In the genomic region with DNA sequence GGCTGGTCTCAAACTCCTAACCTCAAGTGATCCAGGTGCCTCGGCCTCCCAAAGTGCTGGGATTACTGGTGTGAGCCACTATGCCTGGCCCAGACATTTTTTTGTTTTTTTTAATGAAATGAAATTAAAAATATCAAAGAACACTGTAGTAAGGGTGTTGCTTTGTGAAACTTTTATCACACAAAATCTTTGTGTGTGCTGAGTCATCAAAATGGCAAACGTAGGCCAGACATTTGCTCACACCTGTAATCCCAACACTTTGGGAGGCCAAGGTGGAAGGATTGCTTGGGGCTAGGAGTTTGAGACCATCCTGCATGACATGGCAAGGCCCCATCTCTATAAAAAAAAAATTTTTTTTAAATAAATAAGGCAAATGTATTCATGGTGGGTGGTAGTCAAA, we compare ENCODE assay signal across 25 cellular contexts. TPM values are rescaled to one million over a fixed set of nuclear protein-coding genes. Genes with fewer than 3 reads are reported as not detected.
DNase-seq lines count a peak whose midpoint lies in the region; ATAC-seq and TF ChIP-seq lines count a peak whose summit lies in the region.
"Had no signal": no experiment of that assay in that cellular context is flagged by ENCODE, and none has a peak within 500 bp of the region (broad histone marks: within the 10 kb centered on the region; RNA-seq: fewer than 3 reads in every experiment).

No MANE protein-coding gene starts in this region.

- intact Hi-C loops in natural killer cell (cut with micrococcal nuclease) (no loop called here), esophagus squamous epithelium (cut with DNase I) (no loop called here)

- peaks cover 11 to 98% (median 23%) of the 10 kb centered on the region in 3 donors for H3K36me3 ChIP-seq in esophagus squamous epithelium

- H3K4me1 ChIP-seq in esophagus squamous epithelium, result peaks cover 17 to 93% (median 38%) of the 10 kb centered on the region in 3 donors
- H3K4me1 ChIP-seq: upper lobe of right lung had no signal

- ATAC-seq in natural killer cell, result no peak
- no peak for ATAC-seq in natural killer cell treated with Interleukin-12 subunit alpha and Interleukin-12 subunit beta and Interleukin-15 and Interleukin-18, amount 100 ng/mL, for 72 hours
- no peak for ATAC-seq in HG03196 (IDR thresholded peaks at IDR 0.05; ENCODE audit: unreplicated experiment)
- ATAC-seq: activated T-cell treated with anti-CD3 and anti-CD28 coated beads, Interleukin-2, amount 50 U/mL, for 72 hours; upper lobe of right lung had no signal

- DNase-seq in natural killer cell (no peak), esophagus squamous epithelium (lab: John Stamatoyannopoulos, UW) (no peak), UCSD-AML1 (lab: John Stamatoyannopoulos, UW; ENCODE audit: unreplicated experiment) (no peak), pons (ENCODE audit: low spot score) (no peak)
- no peak for DNase-seq in natural killer cell treated with Interleukin-12 subunit alpha and Interleukin-12 subunit beta and Interleukin-15 and Interleukin-18, amount 100 ng/mL, for 72 hours (ENCODE audit: low spot score)
- DNase-seq: ACHN; activated CD4-positive, alpha-beta T cell treated with anti-CD3 and anti-CD28 coated beads for 4 hours; activated naive CD8-positive, alpha-beta T cell treated with anti-CD3 and anti-CD28 coated beads, Interleukin-2, amount 10 ng/mL, durations not matched to agents 7 days and 5 days; activated T-cell treated with anti-CD3 and anti-CD28 coated beads, Interleukin-2, amount 50 U/mL, for 72 hours; Calu3; GM23248; kidney; NCI-H1694; NCI-H2171 treated with DMSO at 0.1 percent for 48 hours; NCI-H526 treated with DMSO at 0.1 percent for 48 hours; stimulated activated CD4-positive, alpha-beta T cell treated with anti-CD3 and anti-CD28 coated beads, Interleukin-12 subunit alpha, Interleukin-12 subunit beta, amount 100 ng/mL, for 4 hours; upper lobe of right lung had no signal

- H3K36me3 Mint-ChIP-seq in natural killer cell, result peaks cover 7% of the 10 kb centered on the region
- peaks cover 4% of the 10 kb centered on the region for H3K36me3 Mint-ChIP-seq in natural killer cell treated with Interleukin-12 subunit alpha and Interleukin-12 subunit beta and Interleukin-15 and Interleukin-18, amount 100 ng/mL, for 72 hours
- H3K36me3 Mint-ChIP-seq: brain had no signal

- no peak for TF ChIP-seq POLR2A in esophagus squamous epithelium (IDR thresholded peaks at IDR 0.05)

- peak overlapping the region; percentile 58 to 81 for H3K27ac Mint-ChIP-seq in natural killer cell
- H3K27ac Mint-ChIP-seq in natural killer cell treated with Interleukin-12 subunit alpha and Interleukin-12 subunit beta and Interleukin-15 and Interleukin-18, amount 100 ng/mL, for 72 hours, result peak overlapping the region in 1 of 2 donors; percentile 65

- no peaks in the 10 kb centered on the region for H3K27me3 Mint-ChIP-seq in natural killer cell (ENCODE audit: low read depth in 2 of 2)
- no peaks in the 10 kb centered on the region for H3K27me3 Mint-ChIP-seq in natural killer cell treated with Interleukin-12 subunit alpha and Interleukin-12 subunit beta and Interleukin-15 and Interleukin-18, amount 100 ng/mL, for 72 hours
- H3K27me3 Mint-ChIP-seq: activated naive CD8-positive, alpha-beta T cell treated with anti-CD3 and anti-CD28 coated beads, Interleukin-2, amount 10 ng/mL, durations not matched to agents 7 days and 5 days; brain had no signal

- H3K4me1 Mint-ChIP-seq in natural killer cell, result peaks cover 28 to 58% of the 10 kb centered on the region in 2 donors
- peaks cover 7 to 32% of the 10 kb centered on the region in 2 donors for H3K4me1 Mint-ChIP-seq in natural killer cell treated with Interleukin-12 subunit alpha and Interleukin-12 subunit beta and Interleukin-15 and Interleukin-18, amount 100 ng/mL, for 72 hours (ENCODE audit: low read depth in 2 of 2)

- H3K27me3 ChIP-seq in esophagus squamous epithelium, result no peaks in the 10 kb centered on the region
- H3K27me3 ChIP-seq: BLaER1 treated with 17β-estradiol and CSF1 and Interleukin-3, amounts not matched to agents 10 nM and 100 nM; upper lobe of right lung had no signal

- H3K27ac ChIP-seq in esophagus squamous epithelium, result peak overlapping the region in 3 of 4 donors; percentile 67 to 81 (median 68)
- H3K27ac ChIP-seq: GM23248, upper lobe of right lung had no signal

- H3K4me3 Mint-ChIP-seq in natural killer cell, result no peak overlapping the region
- no peak overlapping the region for H3K4me3 Mint-ChIP-seq in natural killer cell treated with Interleukin-12 subunit alpha and Interleukin-12 subunit beta and Interleukin-15 and Interleukin-18, amount 100 ng/mL, for 72 hours
- H3K4me3 Mint-ChIP-seq: activated naive CD8-positive, alpha-beta T cell treated with anti-CD3 and anti-CD28 coated beads, Interleukin-2, amount 10 ng/mL, durations not matched to agents 7 days and 5 days; activated T-cell treated with anti-CD3 and anti-CD28 coated beads, Interleukin-2, amount 50 U/mL, for 72 hours; T-helper 1 cell treated with Interleukin-12 subunit alpha and Interleukin-12 subunit beta and Interleukin-4 antibody, amounts not matched to agents 30 μg/mL and 1 μg/mL, for 36 hours had no signal

- H3K9me3 ChIP-seq in esophagus squamous epithelium, result no peaks in the 10 kb centered on the region
- H3K9me3 ChIP-seq: BLaER1 treated with 17β-estradiol and CSF1 and Interleukin-3, amounts not matched to agents 10 nM and 100 nM; upper lobe of right lung had no signal

- 52 to 53% methylated on average over 2 of the region's 2 CpGs for WGBS in esophagus squamous epithelium, 2 donors

- no peak overlapping the region for H3K4me3 ChIP-seq in esophagus squamous epithelium
- H3K4me3 ChIP-seq: BLaER1 treated with 17β-estradiol and CSF1 and Interleukin-3, amounts not matched to agents 10 nM and 100 nM; coronary artery; GM23248; upper lobe of right lung had no signal

- H3K9me3 Mint-ChIP-seq in natural killer cell, result no peaks in the 10 kb centered on the region
- no peaks in the 10 kb centered on the region for H3K9me3 Mint-ChIP-seq in natural killer cell treated with Interleukin-12 subunit alpha and Interleukin-12 subunit beta and Interleukin-15 and Interleukin-18, amount 100 ng/mL, for 72 hours
- H3K9me3 Mint-ChIP-seq: activated naive CD8-positive, alpha-beta T cell treated with anti-CD3 and anti-CD28 coated beads, Interleukin-2, amount 10 ng/mL, durations not matched to agents 7 days and 5 days; activated T-cell treated with anti-CD3 and anti-CD28 coated beads, Interleukin-2, amount 50 U/mL, for 72 hours; brain; T-helper 1 cell treated with Interleukin-12 subunit alpha and Interleukin-12 subunit beta and Interleukin-4 antibody, amounts not matched to agents 30 μg/mL and 1 μg/mL, for 36 hours had no signal

- TF ChIP-seq CTCF in natural killer cell (IDR thresholded peaks at IDR 0.05), result no peak
- no peak for TF ChIP-seq CTCF in esophagus squamous epithelium (IDR thresholded peaks at IDR 0.05)

RNA-seq across cellular contexts. Expression of gene NAT9, which starts 9.7 kb away (rescaled TPM):
- total RNA-seq in natural killer cell (10 to 100 TPM; 20.0 to 27.2 (median 24.8) TPM), esophagus squamous epithelium (10 to 100 TPM; 17.3 to 29.8 (median 24.5) TPM)
- 10 to 100 TPM; 42.9 to 60.7 TPM for total RNA-seq in natural killer cell treated with Interleukin-12 subunit alpha and Interleukin-12 subunit beta and Interleukin-15 and Interleukin-18, amount 100 ng/mL, for 72 hours

RNA-seq across cellular contexts. Expression of gene NHERF1, which starts 18.0 kb away (rescaled TPM):
- 100 to 1,000 TPM; 323 to 372 (median 362) TPM for total RNA-seq in natural killer cell
- 100 to 1,000 TPM; 159 to 187 TPM for total RNA-seq in natural killer cell treated with Interleukin-12 subunit alpha and Interleukin-12 subunit beta and Interleukin-15 and Interleukin-18, amount 100 ng/mL, for 72 hours
- 100 to 1,000 TPM; 214 to 483 (median 313) TPM for total RNA-seq in esophagus squamous epithelium

RNA-seq across cellular contexts. Expression of gene RAB37, which starts 29.4 kb away (rescaled TPM):
- 100 to 1,000 TPM; 150 to 184 (median 169) TPM for total RNA-seq in natural killer cell
- 1 to 10 TPM; 1.3 to 3.3 TPM for total RNA-seq in natural killer cell treated with Interleukin-12 subunit alpha and Interleukin-12 subunit beta and Interleukin-15 and Interleukin-18, amount 100 ng/mL, for 72 hours
- 1 to 10 TPM in 2 of 4 donors, under 1 TPM in 1, not detected in 1; 0.44 to 3.2 (median 1.6) TPM for total RNA-seq in esophagus squamous epithelium
- total RNA-seq: glomerular endothelial cell had no signal

RNA-seq across cellular contexts. Expression of gene CD300LF, which starts 53.7 kb away (rescaled TPM):
- total RNA-seq in natural killer cell (10 to 100 TPM in 1 of 3 donors, 1 to 10 TPM in 2; 1.9 to 10.6 (median 8.7) TPM), esophagus squamous epithelium (1 to 10 TPM in 2 of 4 donors, under 1 TPM in 2; 0.48 to 1.3 (median 0.89) TPM)
- total RNA-seq in natural killer cell treated with Interleukin-12 subunit alpha and Interleukin-12 subunit beta and Interleukin-15 and Interleukin-18, amount 100 ng/mL, for 72 hours, result 1 to 10 TPM in 1 of 2 donors, not detected in 1; 2.2 TPM
- total RNA-seq: activated T-cell treated with anti-CD3 and anti-CD28 coated beads, Interleukin-2, amount 50 U/mL, for 72 hours; Calu3; fibroblast of lung; glomerular endothelial cell; GM23248; lung microvascular endothelial cell had no signal

Comparison
In these comparisons a context has a peak if more than half of its experiments do, and no peak if none do; other contexts are left out.
1. RNA of gene RAB37, which starts 29.4 kb away (total RNA-seq): 150 to 184 TPM in natural killer cell; 1.3 to 3.3 TPM in natural killer cell treated with Interleukin-12 subunit alpha and Interleukin-12 subunit beta and Interleukin-15 and Interleukin-18, amount 100 ng/mL, for 72 hours and 0.44 to 3.2 TPM in esophagus squamous epithelium; every median in the first group is over 10 times any median in the second.